8 cellular contexts compared by ENCODE assay signal in the genomic region with DNA sequence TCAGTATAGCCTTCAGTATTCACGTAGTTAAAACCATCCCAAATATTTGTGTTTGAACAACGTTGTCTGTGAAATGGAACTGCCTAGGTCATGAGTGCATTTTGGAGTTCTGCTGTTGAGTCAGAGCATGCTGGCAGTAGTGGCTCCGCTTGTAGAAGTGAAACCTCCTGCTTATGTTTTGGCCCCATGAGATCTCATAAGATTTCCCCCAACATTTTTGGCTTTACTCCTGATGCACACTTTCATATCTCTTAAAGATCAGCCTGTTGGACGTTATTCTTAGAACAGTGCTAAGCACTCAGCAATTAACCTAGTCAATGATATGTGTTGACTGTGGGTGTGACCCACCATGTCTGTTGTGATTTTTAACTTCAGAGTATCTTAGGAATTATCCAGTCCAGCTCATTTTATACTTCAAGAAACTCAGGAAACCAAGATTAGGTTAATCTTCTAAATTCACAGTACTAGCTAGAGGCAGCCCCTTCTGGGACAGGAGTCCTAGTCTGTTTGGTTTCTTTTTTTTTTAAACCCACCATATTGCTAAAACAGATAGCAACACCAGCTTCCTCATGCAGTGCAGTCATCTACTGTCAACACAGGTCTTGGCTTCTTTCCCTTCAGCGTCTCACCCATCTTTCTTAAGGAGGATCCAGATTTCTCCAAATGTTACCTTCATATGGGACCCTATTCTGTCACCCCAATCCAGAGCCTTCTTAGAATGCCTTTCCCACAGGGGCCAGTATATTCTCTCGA. TPM values are rescaled to one million over a fixed set of nuclear protein-coding genes. Genes with fewer than 3 reads are reported as not detected.
A peak's percentile ranks its signal among the peaks of the same experiment; 100 is the strongest.
DNase-seq lines count a peak whose midpoint lies in the region; ATAC-seq and TF ChIP-seq lines count a peak whose summit lies in the region.

No MANE protein-coding gene starts in this region.

- H3K36me3 Mint-ChIP-seq in activated naive CD8-positive, alpha-beta T cell treated with anti-CD3 and anti-CD28 coated beads for 36 hours = peaks cover 23% of the 10 kb centered on the region

- no peak overlapping the region for H3K27ac ChIP-seq in right atrium auricular region
- H3K27ac ChIP-seq in upper lobe of right lung = no peak overlapping the region

- H3K27ac Mint-ChIP-seq in activated naive CD8-positive, alpha-beta T cell treated with anti-CD3 and anti-CD28 coated beads for 36 hours = peak overlapping the region; percentile 73

- H3K27me3 Mint-ChIP-seq in activated naive CD8-positive, alpha-beta T cell treated with anti-CD3 and anti-CD28 coated beads for 36 hours = no peaks in the 10 kb centered on the region

- peaks cover 0 to 32% of the 10 kb centered on the region in 2 donors for H3K4me1 ChIP-seq in right atrium auricular region
- H3K4me1 ChIP-seq in upper lobe of right lung = peaks cover 10% of the 10 kb centered on the region

- H3K36me3 ChIP-seq in right atrium auricular region (peaks cover 10% of the 10 kb centered on the region), upper lobe of right lung (no peaks in the 10 kb centered on the region)

- H3K9me3 ChIP-seq in right atrium auricular region = no peaks in the 10 kb centered on the region
- H3K9me3 ChIP-seq in upper lobe of right lung = no peaks in the 10 kb centered on the region

- peaks cover 7% of the 10 kb centered on the region for H3K9me3 Mint-ChIP-seq in activated naive CD8-positive, alpha-beta T cell treated with anti-CD3 and anti-CD28 coated beads for 36 hours

- H3K27me3 ChIP-seq in right atrium auricular region (no peaks in the 10 kb centered on the region), upper lobe of right lung (no peaks in the 10 kb centered on the region)

- TF ChIP-seq CTCF in right atrium auricular region (IDR thresholded peaks at IDR 0.05) (no peak), upper lobe of right lung (IDR thresholded peaks at IDR 0.05) (no peak)

- H3K4me1 Mint-ChIP-seq in activated naive CD8-positive, alpha-beta T cell treated with anti-CD3 and anti-CD28 coated beads for 36 hours = peaks cover 45% of the 10 kb centered on the region

- intact Hi-C loops in Right ventricle myocardium superior (cut with DNase I) (no loop called here), upper lobe of right lung (cut with DNase I) (no loop called here)

- no peak for DNase-seq in Right ventricle myocardium superior
- DNase-seq in right atrium auricular region (ENCODE audit: low spot score) = no peak
- peak; percentile 12 for DNase-seq in activated naive CD8-positive, alpha-beta T cell treated with anti-CD3 and anti-CD28 coated beads for 36 hours
- DNase-seq in upper lobe of right lung = no peak
- no peak for DNase-seq in NCI-H1694 treated with DMSO at 0.1 percent for 48 hours (lab: John Stamatoyannopoulos, UW)
- DNase-seq in HuH-7 (ENCODE audit: low spot score) = no peak
- no peak for DNase-seq in HK-2 (ENCODE audit: unreplicated experiment)

- H3K4me3 ChIP-seq in right atrium auricular region (no peak overlapping the region), upper lobe of right lung (no peak overlapping the region)

- peak overlapping the region; percentile 57 for H3K4me3 Mint-ChIP-seq in activated naive CD8-positive, alpha-beta T cell treated with anti-CD3 and anti-CD28 coated beads for 36 hours

- ATAC-seq in Right ventricle myocardium superior (ENCODE audit: poor library complexity) = peak; percentile 71
- ATAC-seq in HG02981 (IDR thresholded peaks at IDR 0.05; ENCODE audit: unreplicated experiment) = peak; percentile 94
- peak; percentile 34 for ATAC-seq in upper lobe of right lung

RNA-seq across cellular contexts. Expression of gene RAP2A, which starts 26.2 kb away (rescaled TPM):
- 12.1 TPM for total RNA-seq in Right ventricle myocardium superior
- total RNA-seq in right atrium auricular region = 10 to 100 TPM; 13.3 to 13.6 TPM
- total RNA-seq in activated naive CD8-positive, alpha-beta T cell treated with anti-CD3 and anti-CD28 coated beads for 36 hours = 10 to 100 TPM; 16.2 to 18.6 TPM
- 60.5 TPM for total RNA-seq in upper lobe of right lung

Comparison
In these comparisons a context has a peak if more than half of its experiments do, and no peak if none do; other contexts are left out.
1. ATAC-seq: peak in every context shown above with its lines; median percentile 94 in HG02981; 71 in Right ventricle myocardium superior; 34 in upper lobe of right lung.